In the genomic region with DNA sequence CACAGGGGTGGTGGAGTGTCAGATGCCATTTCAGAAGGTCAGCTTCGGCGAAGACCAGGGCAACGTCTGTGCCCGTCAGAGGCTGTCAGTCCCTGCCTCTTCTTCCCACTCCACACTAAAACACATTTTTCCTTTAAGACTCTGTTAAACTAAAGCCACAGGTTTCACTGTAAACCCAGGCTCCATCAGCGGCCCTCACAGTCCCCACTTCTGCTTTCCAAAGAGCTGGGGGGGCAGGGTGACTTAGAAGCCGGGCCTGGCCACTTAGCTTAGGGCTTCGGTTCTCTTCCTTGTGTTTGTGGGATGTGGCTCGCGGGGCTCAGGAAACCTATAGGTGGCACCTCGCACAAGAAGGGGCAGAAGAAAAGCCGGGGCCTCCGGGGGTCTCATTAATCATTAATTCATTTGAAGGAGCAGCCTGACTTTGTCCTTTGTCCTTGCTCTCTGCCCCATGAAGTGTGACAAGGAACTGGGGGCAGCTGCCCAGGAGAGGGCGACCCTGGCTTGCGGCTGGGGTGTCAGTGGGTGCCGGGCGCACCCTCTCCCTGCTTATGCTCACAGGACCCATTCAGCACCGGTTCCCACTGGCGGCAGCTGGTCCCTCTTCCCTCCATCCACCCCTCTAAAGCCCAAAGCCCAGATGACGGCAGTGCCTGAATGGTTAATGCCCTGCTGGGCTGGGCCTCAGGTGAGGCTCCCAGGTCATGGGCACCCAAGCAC, we compare ENCODE assay signal across 13 cellular contexts. TPM values are rescaled to one million over a fixed set of nuclear protein-coding genes. Genes with fewer than 3 reads are reported as not detected.
DNase-seq lines count a peak whose midpoint lies in the region; ATAC-seq, FAIRE-seq and TF ChIP-seq lines count a peak whose summit lies in the region.
"Had no signal": no experiment of that assay in that cellular context is flagged by ENCODE, and none has a peak within 500 bp of the region (broad histone marks: within the 10 kb centered on the region; RNA-seq: fewer than 3 reads in every experiment).

No MANE protein-coding gene starts in this region.

- TF ChIP-seq RAD21 in A549 (conservative IDR thresholded peaks at IDR 0.05 in 1 of 2, IDR thresholded peaks at IDR 0.05 in 1 of 2) = peak; percentile 48 to 63; a peak in 4 of 5 replicates

- no peak for FAIRE-seq in A549 (lab: Jason Lieb, UNC)

- ATAC-seq in A549 = no peak
- ATAC-seq in GM23338 = peak; percentile 7
- ATAC-seq in GM21717 (IDR thresholded peaks at IDR 0.05; ENCODE audit: unreplicated experiment) = no peak
- ATAC-seq in HG03520 (IDR thresholded peaks at IDR 0.05; ENCODE audit: unreplicated experiment) = no peak
- no peak for ATAC-seq in omental fat pad (ENCODE audit: low FRiP score)
- ATAC-seq in activated CD4-positive, CD25-positive, alpha-beta regulatory T cell treated with anti-CD3 and anti-CD28 coated beads, Interleukin-2, amount 50 U/mL, for 24 hours = no peak

- no peak for TF ChIP-seq EP300 in A549 (IDR thresholded peaks at IDR 0.05)

- DNase-seq in A549 (ENCODE audit: low read depth in 1 of 2, low spot score in 1 of 2) (peak in 1 of 2 experiments; percentile 38), GM23338 (ENCODE audit: low spot score) (no peak), RWPE1 (ENCODE audit: low spot score) (no peak), hepatocyte (ENCODE audit: low spot score) (peak; percentile 45), omental fat pad (ENCODE audit: low spot score) (no peak)
- DNase-seq: activated CD4-positive, alpha-beta T cell treated with anti-CD3 and anti-CD28 coated beads for 48 hours; hippocampal formation; MM.1S; NCI-H774; stimulated activated naive CD4-positive, alpha-beta T cell had no signal

- H3K27me3 Mint-ChIP-seq in GM23338 (ENCODE audit: insufficient read depth, low read depth, poor library complexity) = peaks cover 21% of the 10 kb centered on the region

- H3K4me2 ChIP-seq in A549 = peak overlapping the region; percentile 8; the same call in 1 of the 3 replicates
- H3K4me2 ChIP-seq in GM23338 = no peak overlapping the region
- peak overlapping the region; percentile 7 for H3K4me2 ChIP-seq in hepatocyte

- no peaks in the 10 kb centered on the region for H3F3A ChIP-seq in GM23338 (replicated peaks; ENCODE audit: low read depth)

- no peaks in the 10 kb centered on the region for H3K36me3 Mint-ChIP-seq in GM23338 (ENCODE audit: low read depth)

- H3K79me2 ChIP-seq in GM23338 (replicated peaks; ENCODE audit: insufficient read depth) = no peaks in the 10 kb centered on the region
- H3K79me2 ChIP-seq in hepatocyte = peaks cover 3% of the 10 kb centered on the region

- H3K9me3 ChIP-seq in A549 = no peaks in the 10 kb centered on the region
- H3K9me3 ChIP-seq in hepatocyte (ENCODE audit: low read depth) = no peaks in the 10 kb centered on the region

- H4K20me1 ChIP-seq in GM23338 (replicated peaks; ENCODE audit: insufficient read depth) (no peaks in the 10 kb centered on the region), hepatocyte (ENCODE audit: insufficient read depth, poor library complexity, severe bottlenecking) (no peaks in the 10 kb centered on the region)

- no peaks in the 10 kb centered on the region for H3K36me3 ChIP-seq in GM23338 (ENCODE audit: insufficient read depth)
- H3K36me3 ChIP-seq in hepatocyte (replicated peaks; ENCODE audit: insufficient read depth, low read depth) = no peaks in the 10 kb centered on the region

- TF ChIP-seq CTCF in A549 (IDR thresholded peaks at IDR 0.05) (peak; percentile 3; the same call in 1 of the 3 replicates), GM23338 (conservative IDR thresholded peaks at IDR 0.05; ENCODE audit: low read depth in 2 of 2) (peak; percentile 31 to 60), RWPE1 (conservative IDR thresholded peaks at IDR 0.05; ENCODE audit: low read depth) (no peak), hepatocyte (IDR thresholded peaks at IDR 0.05; ENCODE audit: poor library complexity) (no peak), omental fat pad (IDR thresholded peaks at IDR 0.05) (no peak)

- H3K27ac ChIP-seq in A549 (peak overlapping the region; percentile 33 to 93; a peak in 5 of 6 replicates), GM23338 (ENCODE audit: low read depth) (no peak overlapping the region), RWPE1 (peak overlapping the region; percentile 100), hepatocyte (peak overlapping the region; percentile 5)

- H3K4me1 ChIP-seq in A549 (peaks cover 54% of the 10 kb centered on the region), GM23338 (ENCODE audit: insufficient read depth) (peaks cover 8% of the 10 kb centered on the region), hepatocyte (ENCODE audit: insufficient read depth) (peaks cover 43% of the 10 kb centered on the region)

- no peak for TF ChIP-seq POLR2A in A549 (IDR thresholded peaks at IDR 0.05; ENCODE audit: low read length)

- POLR2A ChIA-PET in A549 (lab: Yijun Ruan, JAX) = interaction anchor here (1.0 kb wide), 1 partner anchor 45 kb away, joined by 3 read pairs; no protein-coding TSS in a partner anchor
- POLR2A ChIA-PET in RWPE1 (lab: Yijun Ruan, JAX; ENCODE audit: low non-redundant PET) = interaction anchor here (0.7 kb wide), 1 partner anchor 154 kb away, joined by 3 read pairs; no protein-coding TSS in a partner anchor

- CTCF ChIA-PET in A549 (lab: Yijun Ruan, JAX) (interaction anchor here (0.9 to 14.2 kb wide), 11 partner anchors 11 to 193 kb away, joined by 3 to 208 read pairs (median 4); partner anchors contain the start of gene NEAT1), RWPE1 (lab: Yijun Ruan, JAX) (no interaction called here)

- no peak overlapping the region for H3K4me3 Mint-ChIP-seq in GM23338

- WGBS in A549 (ENCODE audit: missing lambda C conversion rate) = 75% methylated on average over 19 of the region's 19 CpGs
- 73% methylated on average over 19 of the region's 19 CpGs for WGBS in hepatocyte (ENCODE audit: low lambda C conversion rate, missing lambda C conversion rate)

- H3K9me3 Mint-ChIP-seq in GM23338 = no peaks in the 10 kb centered on the region

- H3K4me3 ChIP-seq in A549 = no peak overlapping the region
- no peak overlapping the region for H3K4me3 ChIP-seq in GM23338
- H3K4me3 ChIP-seq in hepatocyte = no peak overlapping the region

- no peaks in the 10 kb centered on the region for H3K27me3 ChIP-seq in GM23338 (ENCODE audit: insufficient read depth)
- H3K27me3 ChIP-seq in hepatocyte = no peaks in the 10 kb centered on the region

- H3K27ac Mint-ChIP-seq in GM23338 = no peak overlapping the region

- H2AFZ ChIP-seq in GM23338 (no peak overlapping the region), hepatocyte (no peak overlapping the region)

- H3K4me1 Mint-ChIP-seq in GM23338 = peaks cover 17% of the 10 kb centered on the region

- H3K9me2 ChIP-seq in GM23338 (ENCODE audit: insufficient read depth) (no peaks in the 10 kb centered on the region), hepatocyte (replicated peaks; ENCODE audit: insufficient read depth) (no peaks in the 10 kb centered on the region)

RNA-seq across cellular contexts. Expression of gene SLC25A45, which starts 4.1 kb away (rescaled TPM):
- polyA plus RNA-seq in A549 (2011; rRNA removed) (3.1 and 4.9 TPM in 2 replicates), A549 (2017; fragmentation: RNase III; extraction: RNeasy Plus Mini Kit Qiagen cat#74134 plus additional on column Dnase treatment) (7.9 to 8.6 TPM (median 8.1 TPM) in 3 replicates), GM23338 (2016; fragmentation: Nextera tagmentation; extraction: Ambion mirVana) (0.74 and 0.89 TPM in 2 replicates), hepatocyte (13.9 and 20.3 TPM in 2 replicates)
- polyA plus RNA-seq in A549 (2012; cell fraction: cytosol; rRNA removed) = 3.1 and 4.9 TPM in 2 replicates
- 12.5 and 14.9 TPM in 2 replicates for polyA plus RNA-seq in A549 (2012; cell fraction: nucleus; rRNA removed)
- polyA minus RNA-seq in A549 (2011; rRNA and poly(A)+ RNA removed) = 7.0 and 9.0 TPM in 2 replicates
- 0.10 and 0.35 TPM in 2 replicates for total RNA-seq in GM23338 (2014; rRNA removed; shearing (Covaris generic))
- total RNA-seq in hepatocyte (4.9 and 8.8 TPM in 2 replicates), omental fat pad (1 to 10 TPM; 4.1 to 9.2 (median 6.0) TPM)

RNA-seq across cellular contexts. Expression of gene FRMD8, which starts 8.1 kb away (rescaled TPM):
- 12.2 and 12.9 TPM in 2 replicates for polyA plus RNA-seq in A549 (2011; rRNA removed)
- 30.5 and 36.6 TPM in 2 replicates for polyA plus RNA-seq in A549 (2012; cell fraction: cytosol; rRNA removed)
- polyA plus RNA-seq in A549 (2012; cell fraction: nucleus; rRNA removed) = 46.7 and 62.2 TPM in 2 replicates
- 16.5 to 20.0 TPM (median 17.4 TPM) in 3 replicates for polyA plus RNA-seq in A549 (2017; fragmentation: RNase III; extraction: RNeasy Plus Mini Kit Qiagen cat#74134 plus additional on column Dnase treatment)
- 12.1 and 14.5 TPM in 2 replicates for polyA minus RNA-seq in A549 (2011; rRNA and poly(A)+ RNA removed)
- 35.4 and 41.4 TPM in 2 replicates for total RNA-seq in GM23338 (2014; rRNA removed; shearing (Covaris generic))
- polyA plus RNA-seq in GM23338 (2016; fragmentation: Nextera tagmentation; extraction: Ambion mirVana) = 6.2 and 7.0 TPM in 2 replicates
- total RNA-seq in hepatocyte = 20.8 and 25.7 TPM in 2 replicates
- 22.2 and 31.0 TPM in 2 replicates for polyA plus RNA-seq in hepatocyte
- total RNA-seq in omental fat pad = 10 to 100 TPM; 29.2 to 77.9 (median 58.9) TPM

RNA-seq across cellular contexts. Expression of gene TIGD3, which starts 23.8 kb away (rescaled TPM):
- polyA plus RNA-seq in A549 (2011; rRNA removed) (0.30 and 0.37 TPM in 2 replicates), A549 (2017; fragmentation: RNase III; extraction: RNeasy Plus Mini Kit Qiagen cat#74134 plus additional on column Dnase treatment) (0.54 to 0.71 TPM (median 0.66 TPM) in 3 replicates), GM23338 (2016; fragmentation: Nextera tagmentation; extraction: Ambion mirVana) (1.2 and 1.5 TPM in 2 replicates), hepatocyte (1.6 and 2.0 TPM in 2 replicates)
- 0.48 and 0.73 TPM in 2 replicates for polyA plus RNA-seq in A549 (2012; cell fraction: cytosol; rRNA removed)
- polyA plus RNA-seq in A549 (2012; cell fraction: nucleus; rRNA removed) = 1.2 and 1.3 TPM in 2 replicates
- polyA minus RNA-seq in A549 (2011; rRNA and poly(A)+ RNA removed) = 0.15 and 0.29 TPM in 2 replicates
- 3.0 and 3.5 TPM in 2 replicates for total RNA-seq in GM23338 (2014; rRNA removed; shearing (Covaris generic))
- total RNA-seq in hepatocyte (1.7 and 1.8 TPM in 2 replicates), omental fat pad (1 to 10 TPM in 1 of 4 donors, under 1 TPM in 3; 0.36 to 2.0 (median 0.50) TPM)

RNA-seq across cellular contexts. Expression of gene NEAT1, which starts 44.2 kb away (rescaled TPM):
- polyA plus RNA-seq in A549 (2011; rRNA removed) = 181 and 314 TPM in 2 replicates
- 137 and 155 TPM in 2 replicates for polyA plus RNA-seq in A549 (2012; cell fraction: cytosol; rRNA removed)
- 406 and 691 TPM in 2 replicates for polyA plus RNA-seq in A549 (2012; cell fraction: nucleus; rRNA removed)
- 1,009 to 1,407 TPM (median 1,223 TPM) in 3 replicates for polyA plus RNA-seq in A549 (2017; fragmentation: RNase III; extraction: RNeasy Plus Mini Kit Qiagen cat#74134 plus additional on column Dnase treatment)
- 160 and 161 TPM in 2 replicates for polyA minus RNA-seq in A549 (2011; rRNA and poly(A)+ RNA removed)
- total RNA-seq in GM23338 (2014; rRNA removed; shearing (Covaris generic)) = 6.3 and 7.2 TPM in 2 replicates
- 3.6 and 5.3 TPM in 2 replicates for polyA plus RNA-seq in GM23338 (2016; fragmentation: Nextera tagmentation; extraction: Ambion mirVana)
- 104 and 130 TPM in 2 replicates for total RNA-seq in hepatocyte
- polyA plus RNA-seq in hepatocyte = 168 and 209 TPM in 2 replicates
- 1,000 to 10,000 TPM in 1 of 4 donors, 100 to 1,000 TPM in 3; 447 to 1,169 (median 678) TPM for total RNA-seq in omental fat pad

RNA-seq across cellular contexts. Expression of gene DPF2, which starts 44.7 kb away (rescaled TPM):
- polyA plus RNA-seq in A549 (2011; rRNA removed) (35.6 and 36.3 TPM in 2 replicates), A549 (2017; fragmentation: RNase III; extraction: RNeasy Plus Mini Kit Qiagen cat#74134 plus additional on column Dnase treatment) (34.8 to 39.8 TPM (median 35.7 TPM) in 3 replicates), GM23338 (2016; fragmentation: Nextera tagmentation; extraction: Ambion mirVana) (64.3 and 66.4 TPM in 2 replicates), hepatocyte (50.0 and 51.6 TPM in 2 replicates)
- 41.8 and 42.1 TPM in 2 replicates for polyA plus RNA-seq in A549 (2012; cell fraction: cytosol; rRNA removed)
- polyA plus RNA-seq in A549 (2012; cell fraction: nucleus; rRNA removed) = 58.6 and 62.1 TPM in 2 replicates
- 45.4 and 46.9 TPM in 2 replicates for polyA minus RNA-seq in A549 (2011; rRNA and poly(A)+ RNA removed)
- 54.1 and 59.0 TPM in 2 replicates for total RNA-seq in GM23338 (2014; rRNA removed; shearing (Covaris generic))
- total RNA-seq in hepatocyte (26.8 and 28.4 TPM in 2 replicates), omental fat pad (10 to 100 TPM; 23.3 to 32.9 (median 27.3) TPM)

Comparison
In these comparisons a context has a peak if more than half of its experiments do, and no peak if none do; other contexts are left out.
1. CTCF ChIP-seq: peak in A549 (single experiment) and GM23338 (2 of 2); none in RWPE1 (single experiment), hepatocyte (single experiment) and omental fat pad (0 of 3).